8 cellular contexts compared by ENCODE assay signal in genomic region chr3:171347017-171347979, GRCh38.
DNase-seq lines count a peak whose midpoint lies in the region; ATAC-seq and TF ChIP-seq lines count a peak whose summit lies in the region.

No MANE protein-coding gene starts in this region.

- H3K36me3 ChIP-seq in trophoblast cell (ENCODE audit: control insufficient read depth in 1 of 2, insufficient read depth in 2 of 2, low read length in 2 of 2), result no peaks in the 10 kb centered on the region

- H2BK5ac ChIP-seq in trophoblast cell (ENCODE audit: low read depth, low read length, poor library complexity), result no peak overlapping the region

- ATAC-seq in GM21423 (IDR thresholded peaks at IDR 0.05; ENCODE audit: unreplicated experiment), result peak; percentile 57
- ATAC-seq in HG03575 (IDR thresholded peaks at IDR 0.05; ENCODE audit: extremely low read depth, insufficient number of reproducible peaks, low FRiP score, unreplicated experiment), result peak; percentile 44

- H2AK5ac ChIP-seq in trophoblast cell (ENCODE audit: low read length), result no peak overlapping the region

- DNase-seq in GM12864 (ENCODE audit: low read depth) (peak; percentile 75), cardiac fibroblast (ENCODE audit: low read depth in 2 of 2) (peak; percentile 71 to 79), trophoblast cell (peak; percentile 32 to 43), NCI-H1930 (lab: John Stamatoyannopoulos, UW) (no peak), iPS-NIHi7 (ENCODE audit: extremely low spot score) (no peak), NCI-H2081 treated with DMSO at 0.1 percent for 48 hours (lab: John Stamatoyannopoulos, UW) (no peak)

- H4K8ac ChIP-seq in trophoblast cell (ENCODE audit: low read depth, low read length), result no peak overlapping the region

- no peaks in the 10 kb centered on the region for H3K4me1 ChIP-seq in trophoblast cell (ENCODE audit: control insufficient read depth in 1 of 2, insufficient read depth in 2 of 2, low read length in 2 of 2)

- no peak overlapping the region for H2BK12ac ChIP-seq in trophoblast cell (ENCODE audit: low read length)

- H3K9ac ChIP-seq in trophoblast cell (ENCODE audit: low read length), result no peak overlapping the region

- H3K14ac ChIP-seq in trophoblast cell (ENCODE audit: low read length), result no peak overlapping the region

- H3K79me2 ChIP-seq in trophoblast cell (ENCODE audit: control insufficient read depth, insufficient read depth, low read length, poor library complexity), result no peaks in the 10 kb centered on the region

- no peak overlapping the region for H3K27ac ChIP-seq in trophoblast cell (ENCODE audit: low read depth, low read length)

- H3K23ac ChIP-seq in trophoblast cell (ENCODE audit: low read length), result no peak overlapping the region

- H2BK120ac ChIP-seq in trophoblast cell (ENCODE audit: insufficient read depth, low read length, poor library complexity), result no peak overlapping the region

- H4K91ac ChIP-seq in trophoblast cell (ENCODE audit: low read depth, low read length), result no peak overlapping the region

- H2AFZ ChIP-seq in trophoblast cell (ENCODE audit: insufficient read depth, low read length, poor library complexity), result no peak overlapping the region

- H3K79me1 ChIP-seq in trophoblast cell (ENCODE audit: low read length), result no peaks in the 10 kb centered on the region

- H3K4me2 ChIP-seq in trophoblast cell (ENCODE audit: low read length), result no peak overlapping the region

- WGBS in trophoblast cell (ENCODE audit: extremely low coverage, insufficient coverage, insufficient read length), result no CpG with 5 or more reads among the region's 4 CpGs

- H3K4ac ChIP-seq in trophoblast cell (ENCODE audit: low read depth, low read length), result no peak overlapping the region

- no peak for TF ChIP-seq CTCF in GM12864 (IDR thresholded peaks at IDR 0.05; ENCODE audit: low read depth, low read length, missing control alignments)
- no peak for TF ChIP-seq CTCF in cardiac fibroblast (IDR thresholded peaks at IDR 0.05; ENCODE audit: low read depth, low read length)

- H3K9me3 ChIP-seq in trophoblast cell (ENCODE audit: insufficient read depth, low read depth, low read length), result no peaks in the 10 kb centered on the region

- no peak overlapping the region for H4K12ac ChIP-seq in trophoblast cell (ENCODE audit: low read depth, low read length)

- H3K4me3 ChIP-seq in GM12864 (ENCODE audit: low read depth, low read length) (no peak overlapping the region; the same call in 1 of the 2 replicates), cardiac fibroblast (replicated peaks in 1 of 2; ENCODE audit: low read depth in 2 of 2, low read length in 2 of 2) (no peak overlapping the region), trophoblast cell (ENCODE audit: low read depth, low read length) (no peak overlapping the region)

- H3K27me3 ChIP-seq in trophoblast cell (ENCODE audit: insufficient read depth, low read length), result no peaks in the 10 kb centered on the region

- no peak overlapping the region for H3K18ac ChIP-seq in trophoblast cell (ENCODE audit: low read length)

Comparison
In these comparisons a context has a peak if more than half of its experiments do, and no peak if none do; other contexts are left out.
1. DNase-seq: peak in GM12864 (single experiment), cardiac fibroblast (2 of 2) and trophoblast cell (2 of 2); none in NCI-H1930 (0 of 2), iPS-NIHi7 (single experiment) and NCI-H2081 treated with DMSO at 0.1 percent for 48 hours (single experiment).